Comparison of ENCODE assay signal across 11 cellular contexts in genomic region chr13:74251778-74252519, GRCh38.
A peak's percentile ranks its signal among the peaks of the same experiment; 100 is the strongest.
DNase-seq lines count a peak whose midpoint lies in the region; ATAC-seq and TF ChIP-seq lines count a peak whose summit lies in the region.
"Had no signal": no experiment of that assay in that cellular context is flagged by ENCODE, and none has a peak within 500 bp of the region (broad histone marks: within the 10 kb centered on the region; RNA-seq: fewer than 3 reads in every experiment).

No MANE protein-coding gene starts in this region.

- H3K27ac Mint-ChIP-seq in activated CD8-positive, alpha-beta memory T cell treated with anti-CD3 and anti-CD28 coated beads, Interleukin-2, amount 10 ng/mL, durations not matched to agents 7 days and 5 days = peak overlapping the region; percentile 61

- H3K36me3 Mint-ChIP-seq in activated CD8-positive, alpha-beta memory T cell treated with anti-CD3 and anti-CD28 coated beads, Interleukin-2, amount 10 ng/mL, durations not matched to agents 7 days and 5 days = peaks cover 4% of the 10 kb centered on the region

- intact Hi-C loops in mammary epithelial cell (cut with micrococcal nuclease) = loop anchor here (1.0 kb wide), 1 partner anchor 18 kb away; no protein-coding TSS in a partner anchor

- H3K4me1 ChIP-seq in mammary epithelial cell (ENCODE audit: insufficient read depth, low read length) = peaks cover 22% of the 10 kb centered on the region
- H3K4me1 ChIP-seq in tibial nerve = no peaks in the 10 kb centered on the region

- ATAC-seq in activated CD8-positive, alpha-beta memory T cell treated with anti-CD3 and anti-CD28 coated beads, Interleukin-2, amount 10 ng/mL, durations not matched to agents 7 days and 5 days = peak; percentile 60

- peaks cover 2% of the 10 kb centered on the region for H3K9me3 Mint-ChIP-seq in activated CD8-positive, alpha-beta memory T cell treated with anti-CD3 and anti-CD28 coated beads, Interleukin-2, amount 10 ng/mL, durations not matched to agents 7 days and 5 days (ENCODE audit: low read depth)

- peak; percentile 50 for DNase-seq in activated CD8-positive, alpha-beta memory T cell treated with anti-CD3 and anti-CD28 coated beads, Interleukin-2, amount 10 ng/mL, durations not matched to agents 7 days and 5 days
- no peak for DNase-seq in activated CD8-positive, alpha-beta memory T cell treated with anti-CD3 and anti-CD28 coated beads, Interleukin-2, amount 50 U/mL, for 4 hours
- peak; percentile 48 for DNase-seq in MG63
- DNase-seq in mammary epithelial cell = peak; percentile 55
- DNase-seq in renal cortical epithelial cell (ENCODE audit: low read depth) = peak; percentile 16
- DNase-seq in NCI-H446 treated with DMSO at 0.1 percent for 48 hours (lab: John Stamatoyannopoulos, UW) = no peak
- DNase-seq in tibial nerve (ENCODE audit: low spot score in 2 of 2) = no peak
- DNase-seq in SW480 (ENCODE audit: low spot score) = no peak
- DNase-seq: activated CD4-positive, alpha-beta T cell treated with anti-CD3 and anti-CD28 coated beads for 1 hour; HCEC 1CT; stimulated activated CD4-positive, alpha-beta T cell treated with anti-CD3 and anti-CD28 coated beads, Interleukin-1b, Interleukin-23, amount 100 ng/mL, for 48 hours had no signal

- H3K9me3 ChIP-seq in MG63 = peaks cover 7% of the 10 kb centered on the region
- H3K9me3 ChIP-seq in mammary epithelial cell (replicated peaks; ENCODE audit: insufficient read depth, low read length) = peaks cover 3% of the 10 kb centered on the region
- H3K9me3 ChIP-seq in tibial nerve = peaks cover 0 to 3% (median 0%) of the 10 kb centered on the region in 4 donors

- no peak for TF ChIP-seq POLR2A in tibial nerve (IDR thresholded peaks at IDR 0.05)

- no peak for TF ChIP-seq EP300 in tibial nerve (IDR thresholded peaks at IDR 0.05)

- WGBS in mammary epithelial cell (ENCODE audit: low coverage, missing lambda C conversion rate) = 40% methylated on average over 5 of the region's 5 CpGs
- WGBS in tibial nerve, 2 donors = 81 to 87% methylated on average over 5 of the region's 5 CpGs

- H3K4me3 ChIP-seq in MG63 (no peak overlapping the region), mammary epithelial cell (replicated peaks in 1 of 3; ENCODE audit: insufficient read depth in 1 of 3, low read depth in 2 of 3, low read length in 3 of 3) (no peak overlapping the region), tibial nerve (no peak overlapping the region)

- H3K27me3 ChIP-seq in MG63 (no peaks in the 10 kb centered on the region), mammary epithelial cell (ENCODE audit: insufficient read depth, low read length) (no peaks in the 10 kb centered on the region), tibial nerve (no peaks in the 10 kb centered on the region)

- no TSS peak for BruUV-seq in mammary epithelial cell (replicated peaks; lab: Mats Ljungman, UMichigan)

- H3K27me3 Mint-ChIP-seq in activated CD8-positive, alpha-beta memory T cell treated with anti-CD3 and anti-CD28 coated beads, Interleukin-2, amount 10 ng/mL, durations not matched to agents 7 days and 5 days = no peaks in the 10 kb centered on the region

- CTCF ChIA-PET in activated CD8-positive, alpha-beta memory T cell treated with anti-CD3 and anti-CD28 coated beads, Interleukin-2, amount 10 ng/mL, durations not matched to agents 7 days and 5 days (lab: Charles Lee) = interaction anchor here (0.7 to 1.8 kb wide), 2 partner anchors 8 to 35 kb away, joined by 3 to 5 read pairs; no protein-coding TSS in a partner anchor
- CTCF ChIA-PET in mammary epithelial cell (lab: Charles Lee; ENCODE audit: low non-redundant PET) = no interaction called here

- H3K4me3 Mint-ChIP-seq in activated CD8-positive, alpha-beta memory T cell treated with anti-CD3 and anti-CD28 coated beads, Interleukin-2, amount 10 ng/mL, durations not matched to agents 7 days and 5 days = no peak overlapping the region

- H3K4me2 ChIP-seq in mammary epithelial cell (ENCODE audit: insufficient read depth, low read depth, low read length) = peak overlapping the region; percentile 56

- TF ChIP-seq CTCF in mammary epithelial cell (conservative IDR thresholded peaks at IDR 0.05 in 1 of 2, IDR thresholded peaks at IDR 0.05 in 1 of 2; ENCODE audit: extremely low read depth in 1 of 2, insufficient read depth in 1 of 2, low read depth in 1 of 2, low read length in 2 of 2) (no peak), tibial nerve (IDR thresholded peaks at IDR 0.05) (no peak)

- no peaks in the 10 kb centered on the region for H4K20me1 ChIP-seq in mammary epithelial cell (ENCODE audit: insufficient read depth, low read length)

- peak overlapping the region; percentile 1 for H2AFZ ChIP-seq in mammary epithelial cell (ENCODE audit: low read depth, low read length)

- H3K4me1 Mint-ChIP-seq in activated CD8-positive, alpha-beta memory T cell treated with anti-CD3 and anti-CD28 coated beads, Interleukin-2, amount 10 ng/mL, durations not matched to agents 7 days and 5 days = peaks cover 40% of the 10 kb centered on the region

- no peaks in the 10 kb centered on the region for H3K79me2 ChIP-seq in mammary epithelial cell (ENCODE audit: insufficient read depth, low read length)

- H3K36me3 ChIP-seq in MG63 = no peaks in the 10 kb centered on the region
- no peaks in the 10 kb centered on the region for H3K36me3 ChIP-seq in mammary epithelial cell (ENCODE audit: insufficient read depth, low read length)
- no peaks in the 10 kb centered on the region for H3K36me3 ChIP-seq in tibial nerve

- H3K27ac ChIP-seq in mammary epithelial cell (ENCODE audit: insufficient read depth, low read depth, low read length) (peak overlapping the region; percentile 44), tibial nerve (no peak overlapping the region)

- no peak overlapping the region for H3K9ac ChIP-seq in mammary epithelial cell (ENCODE audit: insufficient read depth, low read length)

- dilution Hi-C loops in mammary epithelial cell (cut with HindIII; ENCODE audit: low sequenced_read_pairs) = no loop called here

- in situ Hi-C loops in mammary epithelial cell (cut with MboI; ENCODE audit: low sequenced_read_pairs in 2 of 2) = no loop called here

Comparison
In these comparisons a context has a peak if more than half of its experiments do, and no peak if none do; other contexts are left out.
1. DNase-seq: peak in activated CD8-positive, alpha-beta memory T cell treated with anti-CD3 and anti-CD28 coated beads, Interleukin-2, amount 10 ng/mL, durations not matched to agents 7 days and 5 days (single experiment), MG63 (single experiment), mammary epithelial cell (single experiment) and renal cortical epithelial cell (single experiment); none in activated CD8-positive, alpha-beta memory T cell treated with anti-CD3 and anti-CD28 coated beads, Interleukin-2, amount 50 U/mL, for 4 hours (single experiment), NCI-H446 treated with DMSO at 0.1 percent for 48 hours (single experiment), tibial nerve (0 of 2) and SW480 (single experiment).